In the genomic region with DNA sequence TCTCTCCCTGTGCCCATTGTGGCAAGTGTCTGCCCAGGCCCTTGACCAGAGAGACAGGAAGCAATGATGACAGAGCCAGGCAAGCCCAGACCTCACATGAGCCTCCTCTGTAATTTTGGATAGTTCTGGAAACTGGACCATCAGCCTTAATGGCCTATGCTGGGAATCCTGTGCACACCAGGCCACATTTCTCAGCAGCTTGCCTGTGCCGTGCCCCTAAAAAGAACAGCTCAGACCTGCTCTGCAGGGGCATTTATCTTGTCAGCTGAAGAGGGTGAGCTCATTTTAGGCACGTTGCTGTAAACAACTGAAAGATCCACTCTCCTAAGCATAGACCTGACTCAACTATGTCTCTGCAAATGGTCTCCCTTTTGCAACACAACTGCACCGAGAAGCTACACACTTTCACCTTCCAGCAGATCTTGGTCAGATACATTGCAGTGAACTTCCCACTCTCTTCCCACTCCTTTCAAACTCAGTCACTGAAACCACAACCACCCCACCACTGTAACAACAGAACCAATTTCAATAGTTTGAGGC, we compare ENCODE assay signal across 9 cellular contexts. TPM values are rescaled to one million over a fixed set of nuclear protein-coding genes. Genes with fewer than 3 reads are reported as not detected.
DNase-seq lines count a peak whose midpoint lies in the region; ATAC-seq and TF ChIP-seq lines count a peak whose summit lies in the region.
"Had no signal": no experiment of that assay in that cellular context is flagged by ENCODE, and none has a peak within 500 bp of the region (broad histone marks: within the 10 kb centered on the region; RNA-seq: fewer than 3 reads in every experiment).

No MANE protein-coding gene starts in this region.

- no peaks in the 10 kb centered on the region for H3K36me3 ChIP-seq in hepatocyte (replicated peaks; ENCODE audit: insufficient read depth, low read depth)
- H3K36me3 ChIP-seq in aorta (ENCODE audit: control insufficient read depth in 1 of 2, insufficient read depth in 2 of 2, low read length in 1 of 2): no peaks in the 10 kb centered on the region

- DNase-seq in GM13976 (ENCODE audit: low spot score) (peak; percentile 16), hepatocyte (ENCODE audit: low spot score) (no peak), NCI-H146 treated with DMSO at 0.1 percent for 48 hours (lab: John Stamatoyannopoulos, UW; ENCODE audit: unreplicated experiment) (no peak), aorta (no peak), NCI-H2171 treated with DMSO at 0.1 percent for 48 hours (lab: John Stamatoyannopoulos, UW) (no peak), A172 (ENCODE audit: low spot score) (no peak)

- no peak for TF ChIP-seq CTCF in GM13976 (IDR thresholded peaks at IDR 0.05; ENCODE audit: borderline replicate concordance, control extremely low read depth, extremely low read depth, insufficient read depth, missing control alignments)
- no peak for TF ChIP-seq CTCF in hepatocyte (IDR thresholded peaks at IDR 0.05; ENCODE audit: poor library complexity)

- H3K4me3 ChIP-seq in hepatocyte (no peak overlapping the region), aorta (ENCODE audit: low read length in 2 of 2) (no peak overlapping the region)

- H3K27me3 ChIP-seq in hepatocyte: no peaks in the 10 kb centered on the region
- no peaks in the 10 kb centered on the region for H3K27me3 ChIP-seq in aorta (ENCODE audit: control insufficient read depth in 1 of 2, insufficient read depth in 2 of 2, low read length in 1 of 2)

- H3K79me2 ChIP-seq in hepatocyte: no peaks in the 10 kb centered on the region

- H3K27ac ChIP-seq in hepatocyte: peak overlapping the region; percentile 9
- H3K27ac ChIP-seq in aorta (ENCODE audit: low read depth in 1 of 2, low read length in 2 of 2): no peak overlapping the region
- H3K27ac ChIP-seq: VCaP had no signal

- H3K4me2 ChIP-seq in hepatocyte: no peak overlapping the region

- WGBS in hepatocyte (ENCODE audit: low lambda C conversion rate, missing lambda C conversion rate): 44% methylated on average over 3 of the region's 3 CpGs
- 62 to 69% methylated on average over 3 of the region's 3 CpGs for WGBS in aorta, 2 donors

- H3K4me1 ChIP-seq in hepatocyte (ENCODE audit: insufficient read depth) (no peaks in the 10 kb centered on the region), aorta (ENCODE audit: control insufficient read depth in 1 of 2, insufficient read depth in 2 of 2, low read length in 2 of 2) (no peaks in the 10 kb centered on the region)

- ATAC-seq in GM19372 (IDR thresholded peaks at IDR 0.05; ENCODE audit: low read depth, unreplicated experiment): peak; percentile 67
- peak; percentile 86 for ATAC-seq in HG03432 (IDR thresholded peaks at IDR 0.05; ENCODE audit: unreplicated experiment)
- no peak for ATAC-seq in aorta (ENCODE audit: low FRiP score)

- in situ Hi-C loops in GM13976 (cut with MboI; ENCODE audit: low sequenced_read_pairs, unreplicated experiment): no loop called here

- H3K9me2 ChIP-seq in hepatocyte (replicated peaks; ENCODE audit: insufficient read depth): no peaks in the 10 kb centered on the region

- peak overlapping the region; percentile 3 for H2AFZ ChIP-seq in hepatocyte

- H3K9me3 ChIP-seq in hepatocyte (ENCODE audit: low read depth): no peaks in the 10 kb centered on the region
- no peaks in the 10 kb centered on the region for H3K9me3 ChIP-seq in aorta (ENCODE audit: control insufficient read depth, low read length)

- intact Hi-C loops in aorta (cut with DNase I): no loop called here

- no peaks in the 10 kb centered on the region for H4K20me1 ChIP-seq in hepatocyte (ENCODE audit: insufficient read depth, poor library complexity, severe bottlenecking)

RNA-seq across cellular contexts. Expression of a gene that starts 53.5 kb away (rescaled TPM):
- 69.8 and 79.8 TPM in 2 replicates for total RNA-seq in hepatocyte
- polyA plus RNA-seq in hepatocyte: 19.7 and 21.5 TPM in 2 replicates
- 100 to 1,000 TPM in 1 of 2 donors, 10 to 100 TPM in 1; 90.1 to 103 TPM for total RNA-seq in aorta
- polyA plus RNA-seq in aorta: 10 to 100 TPM; 12.1 to 14.8 TPM
- total RNA-seq in A172 (2014; rRNA removed; shearing (Covaris generic)): 53.5 and 60.6 TPM in 2 replicates
